13 cellular contexts compared by ENCODE assay signal in the genomic region with DNA sequence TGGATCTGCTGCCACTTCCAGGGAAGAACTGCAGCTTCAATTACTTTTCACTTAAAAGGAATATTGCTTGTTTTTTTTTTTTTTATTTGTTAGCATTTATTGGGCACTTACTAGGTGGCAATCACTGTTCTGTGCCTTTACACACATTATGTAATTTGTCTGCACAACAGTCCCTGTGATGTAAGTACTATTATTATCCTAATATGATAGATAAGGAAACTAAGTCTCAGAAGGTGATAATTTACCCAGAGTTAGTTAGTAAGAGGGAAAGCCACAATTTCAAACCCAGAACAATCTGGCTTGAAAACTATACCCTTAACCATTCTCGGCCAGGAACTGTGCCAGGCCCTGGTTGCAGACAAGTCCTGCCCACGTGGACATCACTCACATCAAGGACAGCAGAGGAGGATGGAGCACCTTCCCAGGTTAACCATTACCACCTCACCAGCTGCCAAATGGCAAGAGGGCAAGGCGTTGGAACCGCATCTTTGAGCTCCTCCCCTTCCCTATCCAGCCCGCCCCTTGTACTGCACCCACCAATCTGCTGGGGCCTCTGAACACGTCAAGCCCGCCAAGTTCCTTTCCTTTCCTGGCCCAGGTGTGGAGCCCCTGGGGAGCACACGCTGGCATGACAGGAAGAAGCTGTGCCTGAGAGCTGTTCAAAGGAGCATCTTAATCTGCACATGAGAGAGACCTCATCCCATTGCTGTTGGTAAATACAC.
DNase-seq lines count a peak whose midpoint lies in the region; ATAC-seq and FAIRE-seq lines count a peak whose summit lies in the region.
"Had no signal": no experiment of that assay in that cellular context is flagged by ENCODE, and none has a peak within 500 bp of the region (broad histone marks: within the 10 kb centered on the region; RNA-seq: fewer than 3 reads in every experiment).

No MANE protein-coding gene starts in this region.

- peak; percentile 70 for FAIRE-seq in GM18507 (lab: Jason Lieb, UNC)

- ATAC-seq in GM21390 (IDR thresholded peaks at IDR 0.05; ENCODE audit: unreplicated experiment) (peak; percentile 65), HG03571 (IDR thresholded peaks at IDR 0.05; ENCODE audit: unreplicated experiment) (peak; percentile 87), HG03439 (IDR thresholded peaks at IDR 0.05; ENCODE audit: unreplicated experiment) (no peak)

- DNase-seq in GM18507 (ENCODE audit: extremely low spot score, insufficient read length, low read depth) (peak; percentile 35), kidney tubule cell (ENCODE audit: low spot score) (peak; percentile 61), NCI-H1436 (lab: John Stamatoyannopoulos, UW) (no peak), islet precursor cell (no peak), NCI-H1092 (lab: John Stamatoyannopoulos, UW) (no peak)
- DNase-seq: aorta; effector CD8-positive, alpha-beta T cell; lower lobe of right lung; stimulated activated CD4-positive, alpha-beta T cell treated with anti-CD3 and anti-CD28 coated beads, Interleukin-1b, Interleukin-23, amount 100 ng/mL, for 48 hours; stimulated activated naive B cell treated with anti-CD40 and anti-IgM and Interleukin-4, amounts not matched to agents 10 μg/mL and 1 μg/mL and 100 μg/mL, for 72 hours had no signal

Comparison
In these comparisons a context has a peak if more than half of its experiments do, and no peak if none do; other contexts are left out.
1. DNase-seq: peak in GM18507 (single experiment) and kidney tubule cell (single experiment); none in NCI-H1436 (single experiment), islet precursor cell (single experiment) and NCI-H1092 (single experiment).